In the genomic region with DNA sequence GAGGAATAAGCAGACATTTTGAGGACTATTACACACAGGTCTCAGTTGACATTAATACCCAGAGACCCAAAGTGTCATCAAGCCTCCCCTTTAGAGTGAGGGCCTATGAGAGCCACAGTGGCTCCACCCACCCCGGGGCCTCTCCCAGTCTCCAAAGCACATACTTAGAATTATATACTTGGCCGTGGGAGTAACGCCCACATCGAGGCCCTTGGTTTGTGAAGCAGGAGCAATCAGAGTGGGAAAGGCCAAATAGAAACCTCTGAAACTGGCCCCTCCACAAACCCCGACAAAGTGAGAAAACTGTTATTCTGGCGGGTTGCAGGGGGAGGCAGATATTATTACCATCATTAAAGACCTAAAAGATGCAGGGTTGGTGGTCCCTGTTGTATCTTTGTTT, we compare ENCODE assay signal across 28 cellular contexts.
"Had no signal": no experiment of that assay in that cellular context is flagged by ENCODE, and none has a peak within 500 bp of the region (broad histone marks: within the 10 kb centered on the region; RNA-seq: fewer than 3 reads in every experiment).

No MANE protein-coding gene starts in this region.

- ATAC-seq: stimulated activated effector memory CD8-positive, alpha-beta T cell treated with anti-CD3 and anti-CD28 coated beads, Interleukin-12 subunit alpha, Interleukin-12 subunit beta, amount 100 ng/mL, for 72 hours; stimulated activated memory B cell treated with anti-CD40 and anti-IgM and Interleukin-4, amounts not matched to agents 10 μg/mL and 1 μg/mL and 100 μg/mL, for 72 hours; stimulated activated naive B cell treated with anti-CD40 and anti-IgM and Interleukin-4, amounts not matched to agents 10 μg/mL and 1 μg/mL and 100 μg/mL, for 72 hours; stimulated activated naive CD8-positive, alpha-beta T cell treated with anti-CD3 and anti-CD28 coated beads, Interleukin-15, amount 100 ng/mL, for 72 hours; stimulated activated naive CD8-positive, alpha-beta T cell treated with anti-CD3 and anti-CD28 coated beads, Interleukin-15, Interleukin-2, amounts not matched to agents 100 U/mL and 50 U/mL, for 24 hours; upper lobe of right lung had no signal

- H3K9me3 ChIP-seq: stomach, suprapubic skin, testis, thoracic aorta, thyroid gland, tibial artery, tibial nerve, transverse colon, upper lobe of left lung, upper lobe of right lung, uterus, vagina had no signal

- H3K27ac ChIP-seq: stomach, suprapubic skin, testis, thoracic aorta, thyroid gland, tibial artery, tibial nerve, transverse colon, upper lobe of left lung, upper lobe of right lung, uterus, vagina had no signal

- DNase-seq: stimulated activated CD4-positive, alpha-beta T cell treated with anti-CD3 and anti-CD28 coated beads, Interleukin-2, amount 100 ng/mL, for 48 hours; stimulated activated CD4-positive, alpha-beta T cell treated with anti-CD3 and anti-CD28 coated beads, Interleukin-4, amount 100 ng/mL, for 1 hour; stimulated activated CD4-positive, alpha-beta T cell treated with anti-CD3 and anti-CD28 coated beads, Interleukin-4, amount 100 ng/mL, for 24 hours; stimulated activated CD4-positive, alpha-beta T cell treated with anti-CD3 and anti-CD28 coated beads, Interleukin-4, amount 100 ng/mL, for 4 hours; stimulated activated CD8-positive, alpha-beta memory T cell treated with anti-CD3 and anti-CD28 coated beads, Interleukin-4, amount 100 ng/mL, for 48 hours; stimulated activated naive B cell treated with anti-CD40 and anti-IgM and Interleukin-4, amounts not matched to agents 10 μg/mL and 1 μg/mL and 100 μg/mL, for 72 hours; stimulated activated naive CD4-positive, alpha-beta T cell; stimulated activated naive CD4-positive, alpha-beta T cell treated with Interleukin-2 at 50 U/mL for 16 hours; stimulated activated naive CD8-positive, alpha-beta T cell treated with anti-CD3 and anti-CD28 coated beads, Interleukin-15, amount 100 ng/mL, for 72 hours; stimulated activated naive CD8-positive, alpha-beta T cell treated with anti-CD3 and anti-CD28 coated beads, Interleukin-15, Interleukin-2, amounts not matched to agents 100 U/mL and 50 U/mL, for 24 hours; stomach; substantia nigra; testis; thyroid gland; tibial artery; transverse colon; trophoblast cell; upper lobe of left lung; upper lobe of right lung; uterus had no signal

- H3K4me3 ChIP-seq: stomach, suprapubic skin, testis, thoracic aorta, thyroid gland, tibial artery, tibial nerve, transverse colon, upper lobe of left lung, upper lobe of right lung, uterus, vagina had no signal

- H3K9me3 Mint-ChIP-seq: stimulated activated effector memory CD8-positive, alpha-beta T cell treated with anti-CD3 and anti-CD28 coated beads, Interleukin-12 subunit alpha, Interleukin-12 subunit beta, amount 100 ng/mL, for 72 hours; stimulated activated memory B cell treated with anti-CD40 and anti-IgM and Interleukin-4, amounts not matched to agents 10 μg/mL and 1 μg/mL and 100 μg/mL, for 72 hours; stimulated activated naive B cell treated with anti-CD40 and anti-IgM and Interleukin-4, amounts not matched to agents 10 μg/mL and 1 μg/mL and 100 μg/mL, for 72 hours; stimulated activated naive CD8-positive, alpha-beta T cell treated with anti-CD3 and anti-CD28 coated beads, Interleukin-15, amount 100 ng/mL, for 72 hours; stimulated activated naive CD8-positive, alpha-beta T cell treated with anti-CD3 and anti-CD28 coated beads, Interleukin-15, Interleukin-2, amounts not matched to agents 100 ng/mL and 50 ng/mL, for 24 hours had no signal

- H3K36me3 ChIP-seq: stomach, suprapubic skin, thoracic aorta, thyroid gland, tibial artery, tibial nerve, transverse colon, upper lobe of left lung, upper lobe of right lung, uterus, vagina had no signal

- H3K27ac Mint-ChIP-seq: stimulated activated effector memory CD8-positive, alpha-beta T cell treated with anti-CD3 and anti-CD28 coated beads, Interleukin-12 subunit alpha, Interleukin-12 subunit beta, amount 100 ng/mL, for 72 hours; stimulated activated memory B cell treated with anti-CD40 and anti-IgM and Interleukin-4, amounts not matched to agents 10 μg/mL and 1 μg/mL and 100 μg/mL, for 72 hours; stimulated activated naive B cell treated with anti-CD40 and anti-IgM and Interleukin-4, amounts not matched to agents 10 μg/mL and 1 μg/mL and 100 μg/mL, for 72 hours; stimulated activated naive CD8-positive, alpha-beta T cell treated with anti-CD3 and anti-CD28 coated beads, Interleukin-15, amount 100 ng/mL, for 72 hours; stimulated activated naive CD8-positive, alpha-beta T cell treated with anti-CD3 and anti-CD28 coated beads, Interleukin-15, Interleukin-2, amounts not matched to agents 100 ng/mL and 50 ng/mL, for 24 hours; type B pancreatic cell had no signal

- H3K36me3 Mint-ChIP-seq: stimulated activated effector memory CD8-positive, alpha-beta T cell treated with anti-CD3 and anti-CD28 coated beads, Interleukin-12 subunit alpha, Interleukin-12 subunit beta, amount 100 ng/mL, for 72 hours; stimulated activated memory B cell treated with anti-CD40 and anti-IgM and Interleukin-4, amounts not matched to agents 10 μg/mL and 1 μg/mL and 100 μg/mL, for 72 hours; stimulated activated naive B cell treated with anti-CD40 and anti-IgM and Interleukin-4, amounts not matched to agents 10 μg/mL and 1 μg/mL and 100 μg/mL, for 72 hours; type B pancreatic cell had no signal

- H3K4me1 ChIP-seq: stomach, suprapubic skin, testis, thyroid gland, tibial artery, tibial nerve, transverse colon, upper lobe of left lung, upper lobe of right lung, uterus, vagina had no signal
